ENCODE assay signal across 1 cellular context in the genomic region with DNA sequence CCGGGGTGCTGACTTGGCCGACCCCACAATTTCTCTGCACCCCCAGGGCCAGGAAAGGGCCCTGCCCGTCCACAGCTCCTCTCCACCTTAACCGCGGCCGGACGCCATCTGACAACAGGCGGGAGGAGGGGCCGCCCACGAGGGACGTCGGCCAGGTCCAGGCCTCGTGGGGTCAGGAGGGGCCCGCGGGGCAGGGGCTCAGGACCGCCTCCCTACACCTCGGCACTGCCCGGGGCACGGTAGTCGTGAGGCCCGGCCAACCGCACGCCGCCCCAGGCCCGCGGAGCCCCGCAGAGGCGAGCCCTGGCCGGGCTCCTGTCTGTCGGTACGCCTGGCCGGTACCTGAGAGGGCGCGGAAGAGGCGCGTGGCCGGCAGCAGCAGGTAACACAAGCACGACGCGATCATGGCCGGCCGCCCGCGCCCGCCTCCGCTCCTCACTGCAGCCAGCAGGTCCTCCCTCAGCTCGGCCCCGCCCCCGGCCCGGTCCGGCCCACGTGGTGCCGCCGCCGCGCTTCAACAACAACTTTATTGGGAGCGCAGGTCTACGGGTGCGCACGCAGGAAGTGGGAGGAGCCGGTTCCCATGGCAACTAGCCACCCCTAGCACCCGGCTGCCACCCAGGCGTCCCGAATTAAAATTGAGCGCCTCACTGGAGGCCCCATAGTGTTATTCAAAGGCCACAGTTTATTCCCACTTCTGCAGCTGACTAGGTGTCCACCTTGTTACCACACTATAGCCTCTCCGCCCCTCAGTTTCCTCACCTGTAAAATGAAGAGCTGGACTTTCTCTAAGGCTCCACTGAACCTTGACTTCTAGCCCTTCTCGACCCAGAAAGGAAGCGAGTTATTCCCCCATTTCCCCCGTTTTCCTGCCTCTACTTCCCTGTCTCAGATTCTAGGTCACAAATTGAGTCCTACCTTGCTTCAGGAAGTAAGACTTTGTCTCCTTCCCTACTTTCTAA.
TF ChIP-seq lines count a peak whose summit lies in the region.

A gene with protein sequence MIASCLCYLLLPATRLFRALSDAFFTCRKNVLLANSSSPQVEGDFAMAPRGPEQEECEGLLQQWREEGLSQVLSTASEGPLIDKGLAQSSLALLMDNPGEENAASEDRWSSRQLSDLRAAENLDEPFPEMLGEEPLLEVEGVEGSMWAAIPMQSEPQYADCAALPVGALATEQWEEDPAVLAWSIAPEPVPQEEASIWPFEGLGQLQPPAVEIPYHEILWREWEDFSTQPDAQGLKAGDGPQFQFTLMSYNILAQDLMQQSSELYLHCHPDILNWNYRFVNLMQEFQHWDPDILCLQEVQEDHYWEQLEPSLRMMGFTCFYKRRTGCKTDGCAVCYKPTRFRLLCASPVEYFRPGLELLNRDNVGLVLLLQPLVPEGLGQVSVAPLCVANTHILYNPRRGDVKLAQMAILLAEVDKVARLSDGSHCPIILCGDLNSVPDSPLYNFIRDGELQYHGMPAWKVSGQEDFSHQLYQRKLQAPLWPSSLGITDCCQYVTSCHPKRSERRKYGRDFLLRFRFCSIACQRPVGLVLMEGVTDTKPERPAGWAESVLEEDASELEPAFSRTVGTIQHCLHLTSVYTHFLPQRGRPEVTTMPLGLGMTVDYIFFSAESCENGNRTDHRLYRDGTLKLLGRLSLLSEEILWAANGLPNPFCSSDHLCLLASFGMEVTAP (minus strand): TSS at position 461 of the 962 bp plus-strand sequence. CDS start 55 bp downstream, at position 406.

TF ChIP-seq in HEK293, 187 proteins besides CTCF, POLR2A, EP300 and RAD21 (continued from another document and continues in another):
- TF ChIP-seq ZNF830 (tag by site-specific recombination; IDR thresholded peaks at IDR 0.05; ENCODE audit: low read depth) = no peak
- TF ChIP-seq ZNF433 (tag by site-specific recombination; IDR thresholded peaks at IDR 0.05; ENCODE audit: low read depth) = no peak
- TF ChIP-seq, protein P1, sequence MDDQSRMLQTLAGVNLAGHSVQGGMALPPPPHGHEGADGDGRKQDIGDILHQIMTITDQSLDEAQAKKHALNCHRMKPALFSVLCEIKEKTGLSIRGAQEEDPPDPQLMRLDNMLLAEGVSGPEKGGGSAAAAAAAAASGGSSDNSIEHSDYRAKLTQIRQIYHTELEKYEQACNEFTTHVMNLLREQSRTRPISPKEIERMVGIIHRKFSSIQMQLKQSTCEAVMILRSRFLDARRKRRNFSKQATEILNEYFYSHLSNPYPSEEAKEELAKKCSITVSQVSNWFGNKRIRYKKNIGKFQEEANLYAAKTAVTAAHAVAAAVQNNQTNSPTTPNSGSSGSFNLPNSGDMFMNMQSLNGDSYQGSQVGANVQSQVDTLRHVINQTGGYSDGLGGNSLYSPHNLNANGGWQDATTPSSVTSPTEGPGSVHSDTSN (CRISPR knock-in tag; IDR thresholded peaks at IDR 0.05) = 0 out of 2 replicates have a peak, but pooled peaks have one; percentile 30
- 0 out of 2 replicates have a peak, but pooled peaks have one; percentile 23 for TF ChIP-seq ZNF184 (tag by site-specific recombination; IDR thresholded peaks at IDR 0.05)
- TF ChIP-seq ZNF548 (tag by site-specific recombination; IDR thresholded peaks at IDR 0.05) = no peak
- TF ChIP-seq, protein P2, sequence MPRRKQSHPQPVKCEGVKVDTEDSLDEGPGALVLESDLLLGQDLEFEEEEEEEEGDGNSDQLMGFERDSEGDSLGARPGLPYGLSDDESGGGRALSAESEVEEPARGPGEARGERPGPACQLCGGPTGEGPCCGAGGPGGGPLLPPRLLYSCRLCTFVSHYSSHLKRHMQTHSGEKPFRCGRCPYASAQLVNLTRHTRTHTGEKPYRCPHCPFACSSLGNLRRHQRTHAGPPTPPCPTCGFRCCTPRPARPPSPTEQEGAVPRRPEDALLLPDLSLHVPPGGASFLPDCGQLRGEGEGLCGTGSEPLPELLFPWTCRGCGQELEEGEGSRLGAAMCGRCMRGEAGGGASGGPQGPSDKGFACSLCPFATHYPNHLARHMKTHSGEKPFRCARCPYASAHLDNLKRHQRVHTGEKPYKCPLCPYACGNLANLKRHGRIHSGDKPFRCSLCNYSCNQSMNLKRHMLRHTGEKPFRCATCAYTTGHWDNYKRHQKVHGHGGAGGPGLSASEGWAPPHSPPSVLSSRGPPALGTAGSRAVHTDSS (tag by site-specific recombination; IDR thresholded peaks at IDR 0.05) = no peak
- no peak for TF ChIP-seq REPIN1 (tag by site-specific recombination; IDR thresholded peaks at IDR 0.05; ENCODE audit: low read depth)
- no peak for TF ChIP-seq OVOL3 (tag by site-specific recombination; IDR thresholded peaks at IDR 0.05)
- no peak for TF ChIP-seq ZNF658 (tag by site-specific recombination; IDR thresholded peaks at IDR 0.05)
- TF ChIP-seq, protein P3, sequence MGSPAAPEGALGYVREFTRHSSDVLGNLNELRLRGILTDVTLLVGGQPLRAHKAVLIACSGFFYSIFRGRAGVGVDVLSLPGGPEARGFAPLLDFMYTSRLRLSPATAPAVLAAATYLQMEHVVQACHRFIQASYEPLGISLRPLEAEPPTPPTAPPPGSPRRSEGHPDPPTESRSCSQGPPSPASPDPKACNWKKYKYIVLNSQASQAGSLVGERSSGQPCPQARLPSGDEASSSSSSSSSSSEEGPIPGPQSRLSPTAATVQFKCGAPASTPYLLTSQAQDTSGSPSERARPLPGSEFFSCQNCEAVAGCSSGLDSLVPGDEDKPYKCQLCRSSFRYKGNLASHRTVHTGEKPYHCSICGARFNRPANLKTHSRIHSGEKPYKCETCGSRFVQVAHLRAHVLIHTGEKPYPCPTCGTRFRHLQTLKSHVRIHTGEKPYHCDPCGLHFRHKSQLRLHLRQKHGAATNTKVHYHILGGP (tag by site-specific recombination; IDR thresholded peaks at IDR 0.05) = no peak
- TF ChIP-seq, protein P4, sequence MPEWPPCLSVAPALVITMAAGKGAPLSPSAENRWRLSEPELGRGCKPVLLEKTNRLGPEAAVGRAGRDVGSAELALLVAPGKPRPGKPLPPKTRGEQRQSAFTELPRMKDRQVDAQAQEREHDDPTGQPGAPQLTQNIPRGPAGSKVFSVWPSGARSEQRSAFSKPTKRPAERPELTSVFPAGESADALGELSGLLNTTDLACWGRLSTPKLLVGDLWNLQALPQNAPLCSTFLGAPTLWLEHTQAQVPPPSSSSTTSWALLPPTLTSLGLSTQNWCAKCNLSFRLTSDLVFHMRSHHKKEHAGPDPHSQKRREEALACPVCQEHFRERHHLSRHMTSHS (tag by site-specific recombination; IDR thresholded peaks at IDR 0.05) = no peak
- TF ChIP-seq ZNF664 (tag by site-specific recombination; IDR thresholded peaks at IDR 0.05) = no peak
- TF ChIP-seq ZNF19 (tag by site-specific recombination; IDR thresholded peaks at IDR 0.05; ENCODE audit: low read depth) = no peak
- TF ChIP-seq, protein P5, sequence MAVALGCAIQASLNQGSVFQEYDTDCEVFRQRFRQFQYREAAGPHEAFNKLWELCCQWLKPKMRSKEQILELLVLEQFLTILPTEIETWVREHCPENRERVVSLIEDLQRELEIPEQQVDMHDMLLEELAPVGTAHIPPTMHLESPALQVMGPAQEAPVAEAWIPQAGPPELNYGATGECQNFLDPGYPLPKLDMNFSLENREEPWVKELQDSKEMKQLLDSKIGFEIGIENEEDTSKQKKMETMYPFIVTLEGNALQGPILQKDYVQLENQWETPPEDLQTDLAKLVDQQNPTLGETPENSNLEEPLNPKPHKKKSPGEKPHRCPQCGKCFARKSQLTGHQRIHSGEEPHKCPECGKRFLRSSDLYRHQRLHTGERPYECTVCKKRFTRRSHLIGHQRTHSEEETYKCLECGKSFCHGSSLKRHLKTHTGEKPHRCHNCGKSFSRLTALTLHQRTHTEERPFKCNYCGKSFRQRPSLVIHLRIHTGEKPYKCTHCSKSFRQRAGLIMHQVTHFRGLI (tag by site-specific recombination; IDR thresholded peaks at IDR 0.05) = peak; percentile 53; the same call in 1 of the 2 replicates
- TF ChIP-seq ZNF701 (tag by site-specific recombination; IDR thresholded peaks at IDR 0.05) = no peak
- peak; percentile 57 for TF ChIP-seq GLIS1 (tag by site-specific recombination; IDR thresholded peaks at IDR 0.05)
- TF ChIP-seq ZNF146 (tag by site-specific recombination; IDR thresholded peaks at IDR 0.05) = no peak
- TF ChIP-seq, protein P6, sequence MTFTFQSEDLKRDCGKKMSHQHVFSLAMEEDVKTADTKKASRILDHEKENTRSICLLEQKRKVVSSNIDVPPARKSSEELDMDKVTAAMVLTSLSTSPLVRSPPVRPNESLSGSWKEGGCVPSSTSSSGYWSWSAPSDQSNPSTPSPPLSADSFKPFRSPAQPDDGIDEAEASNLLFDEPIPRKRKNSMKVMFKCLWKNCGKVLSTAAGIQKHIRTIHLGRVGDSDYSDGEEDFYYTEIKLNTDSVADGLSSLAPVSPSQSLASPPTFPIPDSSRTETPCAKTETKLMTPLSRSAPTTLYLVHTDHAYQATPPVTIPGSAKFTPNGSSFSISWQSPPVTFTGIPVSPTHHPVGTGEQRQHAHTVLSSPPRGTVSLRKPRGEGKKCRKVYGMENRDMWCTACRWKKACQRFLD (tag by site-specific recombination; IDR thresholded peaks at IDR 0.05) = 0 out of 2 replicates have a peak, but pooled peaks have one; percentile 51
- no peak for TF ChIP-seq ZNF132 (tag by site-specific recombination; IDR thresholded peaks at IDR 0.05; ENCODE audit: borderline replicate concordance)
- no peak for TF ChIP-seq ZNF555 (tag by site-specific recombination; conservative IDR thresholded peaks at IDR 0.05)
- TF ChIP-seq ZNF501 (tag by site-specific recombination; IDR thresholded peaks at IDR 0.05) = no peak
- TF ChIP-seq ZNF133 (tag by site-specific recombination; IDR thresholded peaks at IDR 0.05) = no peak
- no peak for TF ChIP-seq ZNF529 (tag by site-specific recombination; IDR thresholded peaks at IDR 0.05; ENCODE audit: insufficient replicate concordance)
- TF ChIP-seq, protein P7, sequence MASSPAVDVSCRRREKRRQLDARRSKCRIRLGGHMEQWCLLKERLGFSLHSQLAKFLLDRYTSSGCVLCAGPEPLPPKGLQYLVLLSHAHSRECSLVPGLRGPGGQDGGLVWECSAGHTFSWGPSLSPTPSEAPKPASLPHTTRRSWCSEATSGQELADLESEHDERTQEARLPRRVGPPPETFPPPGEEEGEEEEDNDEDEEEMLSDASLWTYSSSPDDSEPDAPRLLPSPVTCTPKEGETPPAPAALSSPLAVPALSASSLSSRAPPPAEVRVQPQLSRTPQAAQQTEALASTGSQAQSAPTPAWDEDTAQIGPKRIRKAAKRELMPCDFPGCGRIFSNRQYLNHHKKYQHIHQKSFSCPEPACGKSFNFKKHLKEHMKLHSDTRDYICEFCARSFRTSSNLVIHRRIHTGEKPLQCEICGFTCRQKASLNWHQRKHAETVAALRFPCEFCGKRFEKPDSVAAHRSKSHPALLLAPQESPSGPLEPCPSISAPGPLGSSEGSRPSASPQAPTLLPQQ (tag by site-specific recombination; IDR thresholded peaks at IDR 0.05) = peak; percentile 68
- TF ChIP-seq, protein P8, sequence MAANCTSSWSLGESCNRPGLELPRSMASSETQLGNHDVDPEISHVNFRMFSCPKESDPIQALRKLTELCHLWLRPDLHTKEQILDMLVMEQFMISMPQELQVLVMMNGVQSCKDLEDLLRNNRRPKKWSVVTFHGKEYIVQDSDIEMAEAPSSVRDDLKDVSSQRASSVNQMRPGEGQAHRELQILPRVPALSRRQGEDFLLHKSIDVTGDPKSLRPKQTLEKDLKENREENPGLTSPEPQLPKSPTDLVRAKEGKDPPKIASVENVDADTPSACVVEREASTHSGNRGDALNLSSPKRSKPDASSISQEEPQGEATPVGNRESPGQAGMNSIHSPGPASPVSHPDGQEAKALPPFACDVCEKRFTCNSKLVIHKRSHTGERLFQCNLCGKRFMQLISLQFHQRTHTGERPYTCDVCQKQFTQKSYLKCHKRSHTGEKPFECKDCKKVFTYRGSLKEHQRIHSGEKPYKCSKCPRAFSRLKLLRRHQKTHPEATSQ (tag by site-specific recombination; IDR thresholded peaks at IDR 0.05) = peak; percentile 70; the same call in 1 of the 2 replicates
- TF ChIP-seq, protein P9, sequence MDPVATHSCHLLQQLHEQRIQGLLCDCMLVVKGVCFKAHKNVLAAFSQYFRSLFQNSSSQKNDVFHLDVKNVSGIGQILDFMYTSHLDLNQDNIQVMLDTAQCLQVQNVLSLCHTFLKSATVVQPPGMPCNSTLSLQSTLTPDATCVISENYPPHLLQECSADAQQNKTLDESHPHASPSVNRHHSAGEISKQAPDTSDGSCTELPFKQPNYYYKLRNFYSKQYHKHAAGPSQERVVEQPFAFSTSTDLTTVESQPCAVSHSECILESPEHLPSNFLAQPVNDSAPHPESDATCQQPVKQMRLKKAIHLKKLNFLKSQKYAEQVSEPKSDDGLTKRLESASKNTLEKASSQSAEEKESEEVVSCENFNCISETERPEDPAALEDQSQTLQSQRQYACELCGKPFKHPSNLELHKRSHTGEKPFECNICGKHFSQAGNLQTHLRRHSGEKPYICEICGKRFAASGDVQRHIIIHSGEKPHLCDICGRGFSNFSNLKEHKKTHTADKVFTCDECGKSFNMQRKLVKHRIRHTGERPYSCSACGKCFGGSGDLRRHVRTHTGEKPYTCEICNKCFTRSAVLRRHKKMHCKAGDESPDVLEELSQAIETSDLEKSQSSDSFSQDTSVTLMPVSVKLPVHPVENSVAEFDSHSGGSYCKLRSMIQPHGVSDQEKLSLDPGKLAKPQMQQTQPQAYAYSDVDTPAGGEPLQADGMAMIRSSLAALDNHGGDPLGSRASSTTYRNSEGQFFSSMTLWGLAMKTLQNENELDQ (tag by site-specific recombination; IDR thresholded peaks at IDR 0.05; ENCODE audit: low read depth) = no peak
- no peak for TF ChIP-seq ZNF558 (tag by site-specific recombination; IDR thresholded peaks at IDR 0.05)
- no peak for TF ChIP-seq ZNF239 (tag by site-specific recombination; IDR thresholded peaks at IDR 0.05)
- TF ChIP-seq ZNF341 (tag by site-specific recombination; IDR thresholded peaks at IDR 0.05; ENCODE audit: low read depth) = no peak
- peak; percentile 76; the same call in 1 of the 2 replicates for TF ChIP-seq ZNF561 (tag by site-specific recombination; IDR thresholded peaks at IDR 0.05; ENCODE audit: borderline replicate concordance)
- TF ChIP-seq ZNF571 (tag by site-specific recombination; IDR thresholded peaks at IDR 0.05) = no peak
- no peak for TF ChIP-seq ZNF677 (tag by site-specific recombination; IDR thresholded peaks at IDR 0.05)
- TF ChIP-seq MYNN (tag by site-specific recombination; IDR thresholded peaks at IDR 0.05; ENCODE audit: borderline replicate concordance) = no peak
- peak; percentile 78 for TF ChIP-seq ZXDB (tag by site-specific recombination; IDR thresholded peaks at IDR 0.05)
- no peak for TF ChIP-seq ZNF791 (tag by site-specific recombination; IDR thresholded peaks at IDR 0.05)
- TF ChIP-seq, protein P10, sequence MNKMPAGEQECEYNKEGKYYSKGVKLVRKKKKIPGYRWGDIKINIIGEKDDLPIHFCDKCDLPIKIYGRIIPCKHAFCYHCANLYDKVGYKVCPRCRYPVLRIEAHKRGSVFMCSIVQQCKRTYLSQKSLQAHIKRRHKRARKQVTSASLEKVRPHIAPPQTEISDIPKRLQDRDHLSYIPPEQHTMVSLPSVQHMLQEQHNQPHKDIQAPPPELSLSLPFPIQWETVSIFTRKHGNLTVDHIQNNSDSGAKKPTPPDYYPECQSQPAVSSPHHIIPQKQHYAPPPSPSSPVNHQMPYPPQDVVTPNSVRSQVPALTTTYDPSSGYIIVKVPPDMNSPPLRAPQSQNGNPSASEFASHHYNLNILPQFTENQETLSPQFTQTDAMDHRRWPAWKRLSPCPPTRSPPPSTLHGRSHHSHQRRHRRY (tag by site-specific recombination; IDR thresholded peaks at IDR 0.05) = no peak
- no peak for TF ChIP-seq ZNF514 (tag by site-specific recombination; IDR thresholded peaks at IDR 0.05)
